ENCODE assay signal across 18 cellular contexts in the genomic region with DNA sequence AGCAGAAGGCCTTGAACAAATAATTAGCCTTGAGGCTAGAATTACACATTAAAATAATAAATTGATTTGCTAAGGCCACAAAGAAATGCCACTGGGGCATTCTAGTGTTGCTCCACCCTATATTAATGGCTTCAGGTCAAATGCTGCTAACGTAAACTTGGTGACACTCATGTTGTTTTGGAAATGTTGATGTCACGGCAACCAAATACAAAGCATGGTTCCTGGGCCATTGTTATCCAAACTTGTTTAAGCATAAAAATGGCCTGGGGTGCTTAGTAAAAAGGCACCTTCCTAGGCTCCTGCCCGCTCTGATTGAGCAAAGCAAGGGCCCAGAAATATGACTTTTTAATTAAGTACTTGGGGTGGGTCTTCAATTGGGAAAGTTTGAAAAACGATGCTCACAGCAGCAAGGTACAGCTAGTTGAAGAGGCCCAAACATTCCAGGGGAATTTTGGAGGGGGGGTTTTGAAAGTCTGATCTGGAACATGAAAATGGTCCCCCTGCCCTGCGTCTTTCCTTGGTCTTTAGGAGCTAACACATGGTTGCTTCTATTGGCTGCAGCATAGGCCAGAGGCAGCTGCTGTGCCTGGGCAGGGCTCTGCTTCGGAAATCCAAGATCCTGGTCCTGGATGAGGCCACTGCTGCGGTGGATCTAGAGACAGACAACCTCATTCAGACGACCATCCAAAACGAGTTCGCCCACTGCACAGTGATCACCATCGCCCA.
A peak's percentile ranks its signal among the peaks of the same experiment; 100 is the strongest.
DNase-seq lines count a peak whose midpoint lies in the region; ATAC-seq and TF ChIP-seq lines count a peak whose summit lies in the region.
"Had no signal": no experiment of that assay in that cellular context is flagged by ENCODE, and none has a peak within 500 bp of the region (broad histone marks: within the 10 kb centered on the region; RNA-seq: fewer than 3 reads in every experiment).

No MANE protein-coding gene starts in this region.

- H3K27me3 ChIP-seq in iPS-15b (ENCODE audit: control insufficient read depth, insufficient read depth, low read length) (no peaks in the 10 kb centered on the region), PC-3 (ENCODE audit: low read length) (no peaks in the 10 kb centered on the region), tibial nerve (no peaks in the 10 kb centered on the region)
- H3K27me3 ChIP-seq: body of pancreas, MG63, uterus had no signal

- POLR2A ChIA-PET in PC-3 (lab: Charles Lee; ENCODE audit: unreplicated experiment) = no interaction called here

- DNase-seq in NCI-H748 (lab: John Stamatoyannopoulos, UW; ENCODE audit: unreplicated experiment) (peak; percentile 59), NCI-H748 treated with DMSO at 0.1 percent for 48 hours (lab: John Stamatoyannopoulos, UW) (no peak), NCI-H146 treated with DMSO at 0.1 percent for 48 hours (lab: John Stamatoyannopoulos, UW; ENCODE audit: unreplicated experiment) (peak; percentile 51), retina (peak; percentile 34), PC-3 (no peak), tibial nerve (ENCODE audit: low spot score in 2 of 2) (no peak), middle frontal gyrus (ENCODE audit: extremely low spot score, low spot score) (no peak)
- DNase-seq: activated CD4-positive, alpha-beta memory T cell treated with anti-CD3 and anti-CD28 coated beads, Interleukin-2, amount 10 ng/mL, durations not matched to agents 7 days and 5 days; activated naive CD8-positive, alpha-beta T cell treated with anti-CD3 and anti-CD28 coated beads for 36 hours; body of pancreas; CD4-positive, alpha-beta memory T cell; MG63; NCI-H187 treated with DMSO at 0.1 percent for 48 hours; right cardiac atrium; T-cell; uterus had no signal

- no peaks in the 10 kb centered on the region for H3F3A ChIP-seq in PC-3 (ENCODE audit: low read length, unreplicated experiment)

- no peak overlapping the region for H3K27ac ChIP-seq in PC-3 (ENCODE audit: low read length)
- no peak overlapping the region for H3K27ac ChIP-seq in tibial nerve
- H3K27ac ChIP-seq: body of pancreas, uterus, VCaP had no signal

- H3K36me3 ChIP-seq in iPS-15b (ENCODE audit: control insufficient read depth, insufficient read depth, low read length) (no peaks in the 10 kb centered on the region), PC-3 (ENCODE audit: low read depth, low read length) (no peaks in the 10 kb centered on the region; the same call in 1 of the 2 replicates), tibial nerve (no peaks in the 10 kb centered on the region)
- H3K36me3 ChIP-seq: MG63, uterus had no signal

- H3K9me3 ChIP-seq in iPS-15b (ENCODE audit: control insufficient read depth, insufficient read depth, low read length) = no peaks in the 10 kb centered on the region
- H3K9me3 ChIP-seq in PC-3 (ENCODE audit: low read length) = no peaks in the 10 kb centered on the region
- H3K9me3 ChIP-seq in tibial nerve = no peaks in the 10 kb centered on the region
- H3K9me3 ChIP-seq: body of pancreas, MG63, uterus had no signal

- H3K4me1 ChIP-seq in iPS-15b (ENCODE audit: control insufficient read depth, insufficient read depth, low read length) = peaks cover 30% of the 10 kb centered on the region
- H3K4me1 ChIP-seq in PC-3 (ENCODE audit: insufficient read depth, low read length) = peaks cover 3% of the 10 kb centered on the region; the same call in 1 of the 2 replicates
- H3K4me1 ChIP-seq in tibial nerve = peaks cover 0 to 15% (median 2%) of the 10 kb centered on the region in 4 donors
- H3K4me1 ChIP-seq: uterus had no signal

- TF ChIP-seq EP300 in tibial nerve (IDR thresholded peaks at IDR 0.05) = no peak

- H3K4me3 ChIP-seq in iPS-15b (ENCODE audit: low read depth, low read length) = peak overlapping the region; percentile 23
- H3K4me3 ChIP-seq in PC-3 (ENCODE audit: low read length) = no peak overlapping the region
- H3K4me3 ChIP-seq in tibial nerve = no peak overlapping the region
- H3K4me3 ChIP-seq: body of pancreas, MG63, uterus had no signal

- no peaks in the 10 kb centered on the region for H3K9me2 ChIP-seq in PC-3 (replicated peaks; ENCODE audit: low read length)

- H3K9ac ChIP-seq in iPS-15b (ENCODE audit: low read depth, low read length) (no peak overlapping the region), PC-3 (ENCODE audit: low read length) (no peak overlapping the region)

- no peak for TF ChIP-seq CTCF in PC-3 (conservative IDR thresholded peaks at IDR 0.05; ENCODE audit: low read depth, low read length)
- no peak for TF ChIP-seq CTCF in tibial nerve (IDR thresholded peaks at IDR 0.05)

- WGBS in tibial nerve, 2 donors = 66 to 74% methylated on average over 11 of the region's 11 CpGs

- no peak overlapping the region for H3K4me2 ChIP-seq in PC-3 (ENCODE audit: low read length)

- intact Hi-C loops in PC-3 (cut with micrococcal nuclease) = no loop called here

- no peak for ATAC-seq in PC-3
- ATAC-seq: body of pancreas, right cardiac atrium, T-cell had no signal

- TF ChIP-seq POLR2A in tibial nerve (IDR thresholded peaks at IDR 0.05) = no peak

- H4K20me1 ChIP-seq in PC-3 (ENCODE audit: low read length) = no peaks in the 10 kb centered on the region

- H3K79me2 ChIP-seq in PC-3 (ENCODE audit: low read length) = no peaks in the 10 kb centered on the region

- BruUV-seq in PC-3 (replicated peaks; lab: Mats Ljungman, UMichigan) = no TSS peak

- H2AFZ ChIP-seq in PC-3 (ENCODE audit: low read length) = no peak overlapping the region

- CTCF ChIA-PET in PC-3 (lab: Charles Lee) = no interaction called here

Comparison
In these comparisons a context has a peak if more than half of its experiments do, and no peak if none do; other contexts are left out.
1. DNase-seq: peak in NCI-H748 (single experiment), NCI-H146 treated with DMSO at 0.1 percent for 48 hours (single experiment) and retina (single experiment); none in NCI-H748 treated with DMSO at 0.1 percent for 48 hours (single experiment), PC-3 (single experiment), tibial nerve (0 of 2) and middle frontal gyrus (single experiment).